Comparison of ENCODE assay signal across 8 cellular contexts in the genomic region with DNA sequence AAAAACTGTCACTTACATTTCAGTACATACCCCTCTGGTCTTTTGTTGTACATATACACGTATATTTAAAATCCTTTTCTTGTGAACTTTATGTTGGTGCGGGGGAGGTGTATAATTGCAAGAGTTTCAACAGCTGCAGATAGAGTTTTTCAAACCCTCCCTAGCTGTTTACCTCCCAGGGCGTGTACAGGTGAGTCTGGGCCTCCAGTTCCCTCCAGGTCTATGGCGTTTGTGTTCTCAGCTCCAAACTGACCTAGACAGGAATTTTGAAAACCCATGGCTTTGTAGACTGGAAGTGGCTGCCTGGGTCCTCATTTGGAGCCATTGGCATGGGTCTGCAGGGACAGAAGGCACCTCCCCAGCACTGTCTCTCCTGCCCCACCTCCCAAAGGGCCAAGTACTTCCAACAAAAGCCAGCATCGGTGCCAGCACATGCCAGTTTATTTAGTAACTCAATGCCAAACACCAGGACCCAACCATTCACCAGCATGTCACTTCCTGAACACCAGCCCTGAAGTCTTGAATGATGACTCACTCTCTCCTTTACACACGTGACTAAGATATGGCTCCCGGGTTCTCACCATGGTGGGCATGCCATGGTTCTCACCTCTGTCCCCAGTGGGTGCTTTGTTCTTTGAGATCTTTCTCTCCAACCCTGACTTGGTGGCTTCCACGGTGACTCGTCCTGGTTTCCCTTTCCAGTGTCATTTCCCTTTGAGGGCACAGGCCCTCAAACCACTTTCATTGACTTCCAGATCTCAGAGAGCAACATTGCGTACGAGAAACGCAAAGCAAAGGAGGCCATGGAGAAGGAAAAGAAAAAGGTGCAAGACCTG. TPM values are rescaled to one million over a fixed set of nuclear protein-coding genes. Genes with fewer than 3 reads are reported as not detected.
DNase-seq lines count a peak whose midpoint lies in the region; ATAC-seq, FAIRE-seq and TF ChIP-seq lines count a peak whose summit lies in the region.

No MANE protein-coding gene starts in this region.

- POLR2A ChIA-PET in A549 (lab: Yijun Ruan, JAX) = no interaction called here

- H3K27ac ChIP-seq in A549 = peak overlapping the region; percentile 93 to 96
- peak overlapping the region; percentile 78 for H3K27ac ChIP-seq in epithelial cell of prostate
- no peak overlapping the region for H3K27ac ChIP-seq in testis

- CTCF ChIA-PET in A549 (lab: Yijun Ruan, JAX) = interaction anchor here (1.0 kb wide), 1 partner anchor 28 kb away, joined by 6 read pairs; no protein-coding TSS in a partner anchor

- peak overlapping the region; percentile 63 for H3K4me2 ChIP-seq in A549

- ATAC-seq in A549 = peak; percentile 51 to 56; a peak in 5 of 6 replicates
- ATAC-seq in GM21737 (IDR thresholded peaks at IDR 0.05; ENCODE audit: unreplicated experiment) = no peak

- intact Hi-C loops in testis (cut with DNase I; ENCODE audit: low total_unique reads) = no loop called here

- peak; percentile 36 to 54; a peak in 2 of 5 replicates for TF ChIP-seq EP300 in A549 (IDR thresholded peaks at IDR 0.05)

- no peak for TF ChIP-seq POLR2A in A549 (IDR thresholded peaks at IDR 0.05; ENCODE audit: low read length)
- no peak for TF ChIP-seq POLR2A in testis (IDR thresholded peaks at IDR 0.05)

- DNase-seq in A549 (ENCODE audit: low read depth in 1 of 2, low spot score in 1 of 2) = peak; percentile 88 to 96
- DNase-seq in HPDE6-E6E7 (ENCODE audit: extremely low spot score) = peak; percentile 87
- peak; percentile 51 for DNase-seq in UCSD-AML1 (lab: John Stamatoyannopoulos, UW; ENCODE audit: unreplicated experiment)
- peak; percentile 81 for DNase-seq in epithelial cell of prostate (ENCODE audit: low read depth, low spot score)
- peak; percentile 24 for DNase-seq in stimulated activated CD4-positive, alpha-beta T cell treated with anti-CD3 and anti-CD28 coated beads, Interleukin-2, amount 100 ng/mL, for 4 hours (ENCODE audit: low read depth)
- no peak for DNase-seq in testis
- DNase-seq in NCI-H2227 (lab: John Stamatoyannopoulos, UW; ENCODE audit: unreplicated experiment) = no peak

- H3K36me3 ChIP-seq in testis (ENCODE audit: low read depth, missing control alignments) = no peaks in the 10 kb centered on the region

- 31% methylated on average over 12 of the region's 12 CpGs for WGBS in A549 (ENCODE audit: missing lambda C conversion rate)
- WGBS in testis, 2 donors = 79 to 81% methylated on average over 12 of the region's 12 CpGs

- no peaks in the 10 kb centered on the region for H3K27me3 ChIP-seq in testis

- H3K4me3 ChIP-seq in A549 (no peak overlapping the region), testis (no peak overlapping the region)

- peak; percentile 67 for FAIRE-seq in A549 (lab: Jason Lieb, UNC)

- TF ChIP-seq RAD21 in A549 (conservative IDR thresholded peaks at IDR 0.05 in 1 of 2, IDR thresholded peaks at IDR 0.05 in 1 of 2) = no peak

- H3K4me1 ChIP-seq in A549 (peaks cover 71% of the 10 kb centered on the region), testis (peaks cover 26% of the 10 kb centered on the region)

- no peaks in the 10 kb centered on the region for H3K9me3 ChIP-seq in A549
- H3K9me3 ChIP-seq in testis = no peaks in the 10 kb centered on the region

- TF ChIP-seq CTCF in A549 (IDR thresholded peaks at IDR 0.05) (no peak), testis (IDR thresholded peaks at IDR 0.05) (no peak)

TF ChIP-seq in A549, 52 proteins besides CTCF, POLR2A, EP300 and RAD21 (continues in another document):
- TF ChIP-seq FOSL2 (IDR thresholded peaks at IDR 0.05) (peak; percentile 74), FOSL2 (CRISPR knock-in tag; IDR thresholded peaks at IDR 0.05) (peak; percentile 98), HOXA7 (CRISPR knock-in tag; IDR thresholded peaks at IDR 0.05) (peak; percentile 67; the same call in 1 of the 2 replicates), MAFK (IDR thresholded peaks at IDR 0.05; ENCODE audit: partially characterized antibody) (no peak), HEYL (CRISPR knock-in tag; IDR thresholded peaks at IDR 0.05) (peak; percentile 91), TP53 (CRISPR knock-in tag; IDR thresholded peaks at IDR 0.05) (no peak), ZSCAN20 (CRISPR knock-in tag; IDR thresholded peaks at IDR 0.05) (peak; percentile 94), NR3C1 (IDR thresholded peaks at IDR 0.05) (no peak), FOXS1 (CRISPR knock-in tag; IDR thresholded peaks at IDR 0.05) (peak; percentile 88; the same call in 1 of the 2 replicates), JUNB (IDR thresholded peaks at IDR 0.05) (peak; percentile 71), NPAS2 (CRISPR knock-in tag; IDR thresholded peaks at IDR 0.05; ENCODE audit: borderline replicate concordance) (0 out of 2 replicates have a peak, but pooled peaks have one; percentile 8), ZC3H11A (IDR thresholded peaks at IDR 0.05) (no peak), KDM5A (IDR thresholded peaks at IDR 0.05) (no peak), CEBPB (IDR thresholded peaks at IDR 0.05) (peak in 1 of 2 experiments; percentile 28; a peak in 1 of 4 replicates), GATA3 (IDR thresholded peaks at IDR 0.05; ENCODE audit: borderline replicate concordance) (peak; percentile 76; the same call in 1 of the 2 replicates), EHF (CRISPR knock-in tag; IDR thresholded peaks at IDR 0.05) (peak; percentile 93), JUN (IDR thresholded peaks at IDR 0.05) (peak; percentile 32 to 63; a peak in 2 of 5 replicates), ZNF302 (CRISPR knock-in tag; IDR thresholded peaks at IDR 0.05) (peak; percentile 86)
- TF ChIP-seq, protein P1, sequence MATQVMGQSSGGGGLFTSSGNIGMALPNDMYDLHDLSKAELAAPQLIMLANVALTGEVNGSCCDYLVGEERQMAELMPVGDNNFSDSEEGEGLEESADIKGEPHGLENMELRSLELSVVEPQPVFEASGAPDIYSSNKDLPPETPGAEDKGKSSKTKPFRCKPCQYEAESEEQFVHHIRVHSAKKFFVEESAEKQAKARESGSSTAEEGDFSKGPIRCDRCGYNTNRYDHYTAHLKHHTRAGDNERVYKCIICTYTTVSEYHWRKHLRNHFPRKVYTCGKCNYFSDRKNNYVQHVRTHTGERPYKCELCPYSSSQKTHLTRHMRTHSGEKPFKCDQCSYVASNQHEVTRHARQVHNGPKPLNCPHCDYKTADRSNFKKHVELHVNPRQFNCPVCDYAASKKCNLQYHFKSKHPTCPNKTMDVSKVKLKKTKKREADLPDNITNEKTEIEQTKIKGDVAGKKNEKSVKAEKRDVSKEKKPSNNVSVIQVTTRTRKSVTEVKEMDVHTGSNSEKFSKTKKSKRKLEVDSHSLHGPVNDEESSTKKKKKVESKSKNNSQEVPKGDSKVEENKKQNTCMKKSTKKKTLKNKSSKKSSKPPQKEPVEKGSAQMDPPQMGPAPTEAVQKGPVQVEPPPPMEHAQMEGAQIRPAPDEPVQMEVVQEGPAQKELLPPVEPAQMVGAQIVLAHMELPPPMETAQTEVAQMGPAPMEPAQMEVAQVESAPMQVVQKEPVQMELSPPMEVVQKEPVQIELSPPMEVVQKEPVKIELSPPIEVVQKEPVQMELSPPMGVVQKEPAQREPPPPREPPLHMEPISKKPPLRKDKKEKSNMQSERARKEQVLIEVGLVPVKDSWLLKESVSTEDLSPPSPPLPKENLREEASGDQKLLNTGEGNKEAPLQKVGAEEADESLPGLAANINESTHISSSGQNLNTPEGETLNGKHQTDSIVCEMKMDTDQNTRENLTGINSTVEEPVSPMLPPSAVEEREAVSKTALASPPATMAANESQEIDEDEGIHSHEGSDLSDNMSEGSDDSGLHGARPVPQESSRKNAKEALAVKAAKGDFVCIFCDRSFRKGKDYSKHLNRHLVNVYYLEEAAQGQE (IDR thresholded peaks at IDR 0.05) = no peak
- TF ChIP-seq, protein P2, sequence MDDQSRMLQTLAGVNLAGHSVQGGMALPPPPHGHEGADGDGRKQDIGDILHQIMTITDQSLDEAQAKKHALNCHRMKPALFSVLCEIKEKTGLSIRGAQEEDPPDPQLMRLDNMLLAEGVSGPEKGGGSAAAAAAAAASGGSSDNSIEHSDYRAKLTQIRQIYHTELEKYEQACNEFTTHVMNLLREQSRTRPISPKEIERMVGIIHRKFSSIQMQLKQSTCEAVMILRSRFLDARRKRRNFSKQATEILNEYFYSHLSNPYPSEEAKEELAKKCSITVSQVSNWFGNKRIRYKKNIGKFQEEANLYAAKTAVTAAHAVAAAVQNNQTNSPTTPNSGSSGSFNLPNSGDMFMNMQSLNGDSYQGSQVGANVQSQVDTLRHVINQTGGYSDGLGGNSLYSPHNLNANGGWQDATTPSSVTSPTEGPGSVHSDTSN (IDR thresholded peaks at IDR 0.05) = no peak
- TF ChIP-seq, protein P3, sequence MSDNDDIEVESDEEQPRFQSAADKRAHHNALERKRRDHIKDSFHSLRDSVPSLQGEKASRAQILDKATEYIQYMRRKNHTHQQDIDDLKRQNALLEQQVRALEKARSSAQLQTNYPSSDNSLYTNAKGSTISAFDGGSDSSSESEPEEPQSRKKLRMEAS (IDR thresholded peaks at IDR 0.05) = peak; percentile 95
- TF ChIP-seq, protein P4, sequence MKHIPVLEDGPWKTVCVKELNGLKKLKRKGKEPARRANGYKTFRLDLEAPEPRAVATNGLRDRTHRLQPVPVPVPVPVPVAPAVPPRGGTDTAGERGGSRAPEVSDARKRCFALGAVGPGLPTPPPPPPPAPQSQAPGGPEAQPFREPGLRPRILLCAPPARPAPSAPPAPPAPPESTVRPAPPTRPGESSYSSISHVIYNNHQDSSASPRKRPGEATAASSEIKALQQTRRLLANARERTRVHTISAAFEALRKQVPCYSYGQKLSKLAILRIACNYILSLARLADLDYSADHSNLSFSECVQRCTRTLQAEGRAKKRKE (CRISPR knock-in tag; IDR thresholded peaks at IDR 0.05; ENCODE audit: low read depth) = peak; percentile 86
- TF ChIP-seq, protein P5, sequence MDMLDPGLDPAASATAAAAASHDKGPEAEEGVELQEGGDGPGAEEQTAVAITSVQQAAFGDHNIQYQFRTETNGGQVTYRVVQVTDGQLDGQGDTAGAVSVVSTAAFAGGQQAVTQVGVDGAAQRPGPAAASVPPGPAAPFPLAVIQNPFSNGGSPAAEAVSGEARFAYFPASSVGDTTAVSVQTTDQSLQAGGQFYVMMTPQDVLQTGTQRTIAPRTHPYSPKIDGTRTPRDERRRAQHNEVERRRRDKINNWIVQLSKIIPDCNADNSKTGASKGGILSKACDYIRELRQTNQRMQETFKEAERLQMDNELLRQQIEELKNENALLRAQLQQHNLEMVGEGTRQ (IDR thresholded peaks at IDR 0.05) = peak; percentile 85

RNA-seq across cellular contexts. Expression of a gene that starts 57.3 kb away (rescaled TPM):
- polyA plus RNA-seq in A549 (2011; rRNA removed) (26.5 and 33.1 TPM in 2 replicates), A549 (2017; fragmentation: RNase III; extraction: RNeasy Plus Mini Kit Qiagen cat#74134 plus additional on column Dnase treatment) (96.2 to 127 TPM (median 108 TPM) in 3 replicates), testis (ENCODE audit: insufficient read depth, low read depth, low replicate concordance) (146 TPM)
- polyA plus RNA-seq in A549 (2012; cell fraction: cytosol; rRNA removed) = 138 and 184 TPM in 2 replicates
- polyA plus RNA-seq in A549 (2012; cell fraction: nucleus; rRNA removed) = 145 and 165 TPM in 2 replicates
- polyA minus RNA-seq in A549 (2011; rRNA and poly(A)+ RNA removed) = 10.8 and 19.0 TPM in 2 replicates
- 100 to 1,000 TPM; 308 to 384 TPM for total RNA-seq in testis

Comparison
In these comparisons a context has a peak if more than half of its experiments do, and no peak if none do; other contexts are left out.
1. DNase-seq: peak in A549 (2 of 2), HPDE6-E6E7 (single experiment), UCSD-AML1 (single experiment), epithelial cell of prostate (single experiment) and stimulated activated CD4-positive, alpha-beta T cell treated with anti-CD3 and anti-CD28 coated beads, Interleukin-2, amount 100 ng/mL, for 4 hours (single experiment); none in testis (single experiment) and NCI-H2227 (single experiment).
2. H3K27ac ChIP-seq: peak in A549 (2 of 2) and epithelial cell of prostate (single experiment); none in testis (0 of 2).